16 cellular contexts compared by ENCODE assay signal in the genomic region with DNA sequence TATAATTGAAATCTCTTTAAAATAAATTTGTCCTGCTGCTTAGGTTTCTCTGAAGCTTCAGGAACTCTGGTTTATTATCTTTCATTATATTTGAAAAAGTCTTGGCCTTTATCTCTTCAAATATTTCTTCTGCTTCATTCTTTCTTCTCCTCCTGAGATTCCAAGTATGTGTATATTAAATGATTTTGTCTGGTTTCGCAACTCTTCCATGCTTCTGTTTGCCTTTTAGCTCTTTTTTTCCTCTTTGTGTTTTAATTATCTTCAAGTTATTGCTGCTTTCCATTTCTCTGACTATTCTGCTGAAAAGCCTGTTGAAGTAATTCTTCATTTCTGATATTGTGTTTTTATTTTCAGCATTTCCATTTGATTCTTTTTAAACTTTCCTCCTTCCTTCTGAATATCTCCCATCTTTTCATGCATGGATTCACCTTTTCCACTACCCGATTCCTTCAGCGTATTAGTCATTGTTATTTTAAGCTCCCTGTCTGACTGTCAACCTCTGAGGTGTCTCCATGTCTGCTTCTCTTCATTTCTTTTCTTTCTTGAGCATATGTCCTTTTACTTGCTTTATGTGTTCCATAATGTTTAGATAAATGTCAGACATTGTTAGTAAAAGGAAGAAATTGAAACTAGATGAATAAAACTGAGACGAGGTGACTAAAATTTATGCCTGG. TPM values are rescaled to one million over a fixed set of nuclear protein-coding genes. Genes with fewer than 3 reads are reported as not detected.
A peak's percentile ranks its signal among the peaks of the same experiment; 100 is the strongest.
DNase-seq lines count a peak whose midpoint lies in the region; FAIRE-seq and TF ChIP-seq lines count a peak whose summit lies in the region.
"Had no signal": no experiment of that assay in that cellular context is flagged by ENCODE, and none has a peak within 500 bp of the region (broad histone marks: within the 10 kb centered on the region; RNA-seq: fewer than 3 reads in every experiment).

No MANE protein-coding gene starts in this region.

- H3K4me1 Mint-ChIP-seq in astrocyte (ENCODE audit: low read depth, unreplicated experiment) = peaks cover 15% of the 10 kb centered on the region

- peak overlapping the region; percentile 78 for H3K4me2 ChIP-seq in astrocyte (ENCODE audit: low read length)

- H3K9ac ChIP-seq in astrocyte (ENCODE audit: low read length) = peak overlapping the region; percentile 47

- POLR2A ChIA-PET in HEK293 (lab: Yijun Ruan, JAX) = no interaction called here

- no peaks in the 10 kb centered on the region for H3K9me3 Mint-ChIP-seq in astrocyte (ENCODE audit: unreplicated experiment)
- H3K9me3 Mint-ChIP-seq: activated naive CD4-positive, alpha-beta T cell treated with anti-CD3 and anti-CD28 coated beads, Interleukin-2, amount 50 U/mL, for 72 hours had no signal

- H3K36me3 ChIP-seq in HEK293 (ENCODE audit: control insufficient read depth in 2 of 2, insufficient read depth in 1 of 2, low read length in 2 of 2) (no peaks in the 10 kb centered on the region), astrocyte (ENCODE audit: insufficient read depth, low read length) (no peaks in the 10 kb centered on the region)
- H3K36me3 ChIP-seq: upper lobe of right lung had no signal

- peak overlapping the region; percentile 93 for H3K27ac Mint-ChIP-seq in astrocyte (ENCODE audit: unreplicated experiment)
- H3K27ac Mint-ChIP-seq: activated naive CD4-positive, alpha-beta T cell treated with anti-CD3 and anti-CD28 coated beads, Interleukin-2, amount 50 U/mL, for 72 hours had no signal

- H3K9me3 ChIP-seq in HEK293 (ENCODE audit: control insufficient read depth, insufficient read depth, low read depth, low read length) = no peaks in the 10 kb centered on the region
- H3K9me3 ChIP-seq in astrocyte (ENCODE audit: insufficient read depth, low read depth, low read length) = no peaks in the 10 kb centered on the region
- H3K9me3 ChIP-seq: mucosa of descending colon, upper lobe of right lung had no signal

- H2AFZ ChIP-seq in astrocyte (ENCODE audit: low read depth, low read length) = no peak overlapping the region

- H3K4me3 Mint-ChIP-seq in astrocyte (ENCODE audit: unreplicated experiment) = no peak overlapping the region

- CTCF ChIA-PET in HEK293 (lab: Yijun Ruan, JAX) = interaction anchor here (0.7 to 0.9 kb wide), 2 partner anchors 75 to 136 kb away, joined by 3 read pairs; no protein-coding TSS in a partner anchor

- no peaks in the 10 kb centered on the region for H3K27me3 Mint-ChIP-seq in astrocyte (ENCODE audit: low read depth, unreplicated experiment)

- H4K20me1 ChIP-seq in astrocyte (ENCODE audit: insufficient read depth, low read length) = no peaks in the 10 kb centered on the region

- TF ChIP-seq CTCF in HEK293 (tag by site-specific recombination; IDR thresholded peaks at IDR 0.05) (no peak), astrocyte (IDR thresholded peaks at IDR 0.05; ENCODE audit: insufficient read depth, low read depth, low read length) (no peak)

- no peaks in the 10 kb centered on the region for H3K27me3 ChIP-seq in astrocyte (ENCODE audit: insufficient read depth, low read length)
- H3K27me3 ChIP-seq: upper lobe of right lung had no signal

- no peaks in the 10 kb centered on the region for H3K36me3 Mint-ChIP-seq in astrocyte (ENCODE audit: low read depth, unreplicated experiment)
- H3K36me3 Mint-ChIP-seq: activated naive CD4-positive, alpha-beta T cell treated with anti-CD3 and anti-CD28 coated beads, Interleukin-2, amount 50 U/mL, for 72 hours had no signal

- H3K4me3 ChIP-seq in HEK293 (ENCODE audit: low read depth, low read length) (no peak overlapping the region), astrocyte (ENCODE audit: insufficient read depth, low read depth, low read length) (no peak overlapping the region)
- H3K4me3 ChIP-seq: mucosa of descending colon, upper lobe of right lung had no signal

- H3K79me2 ChIP-seq in astrocyte (ENCODE audit: insufficient read depth, low read length) = no peaks in the 10 kb centered on the region

- no peak for FAIRE-seq in astrocyte (lab: Jason Lieb, UNC)
- FAIRE-seq: colon had no signal

- H3K27ac ChIP-seq in HEK293 (ENCODE audit: extremely low read depth, low read depth, low read length) = no peak overlapping the region
- H3K27ac ChIP-seq in astrocyte (ENCODE audit: low read depth, low read length) = peak overlapping the region; percentile 61
- H3K27ac ChIP-seq: upper lobe of right lung, VCaP had no signal

- DNase-seq in A172 (ENCODE audit: low spot score) (peak; percentile 25), astrocyte (ENCODE audit: low read depth) (peak; percentile 79), glomerular visceral epithelial cell (ENCODE audit: extremely low spot score) (peak; percentile 75), NAMALWA (ENCODE audit: low spot score) (no peak), NCI-H82 (lab: John Stamatoyannopoulos, UW) (no peak), amniotic stem cell (lab: John Stamatoyannopoulos, UW) (no peak)
- no peak for DNase-seq in activated CD8-positive, alpha-beta memory T cell treated with anti-CD3 and anti-CD28 coated beads, Interleukin-2, amount 50 U/mL, for 4 hours
- DNase-seq: mucosa of descending colon; NCI-H1436; NCI-H748 treated with DMSO at 0.1 percent for 48 hours; stimulated activated CD4-positive, alpha-beta T cell treated with anti-CD3 and anti-CD28 coated beads, Interleukin-1b, Interleukin-23, amount 100 ng/mL, for 48 hours; upper lobe of right lung had no signal

- H3K4me1 ChIP-seq in HEK293 (ENCODE audit: control insufficient read depth, insufficient read depth, low read length) (peaks cover 7% of the 10 kb centered on the region; the same call in 1 of the 2 replicates), astrocyte (ENCODE audit: insufficient read depth, low read length) (peaks cover 13% of the 10 kb centered on the region)
- H3K4me1 ChIP-seq: upper lobe of right lung had no signal

TF ChIP-seq in HEK293, 187 proteins besides CTCF, POLR2A, EP300 and RAD21:
- TF ChIP-seq OSR2 (tag by site-specific recombination; IDR thresholded peaks at IDR 0.05) (peak; percentile 83), ZNF335 (tag by site-specific recombination; conservative IDR thresholded peaks at IDR 0.05) (peak; percentile 77), PRDM6 (tag by site-specific recombination; IDR thresholded peaks at IDR 0.05) (0 out of 2 replicates have a peak, but pooled peaks have one; percentile 26), ZNF366 (tag by site-specific recombination; conservative IDR thresholded peaks at IDR 0.05) (peak; percentile 61), WT1 (tag by site-specific recombination; IDR thresholded peaks at IDR 0.05) (peak; percentile 46; the same call in 1 of the 2 replicates), IKZF3 (tag by site-specific recombination; IDR thresholded peaks at IDR 0.05) (no peak), ZNF654 (tag by site-specific recombination; IDR thresholded peaks at IDR 0.05; ENCODE audit: low read depth) (no peak), PRDM1 (tag by site-specific recombination; IDR thresholded peaks at IDR 0.05) (0 out of 2 replicates have a peak, but pooled peaks have one; percentile 20), KLF1 (tag by site-specific recombination; IDR thresholded peaks at IDR 0.05) (no peak)
TF ChIP-seq in HEK293: peak in this region for 6.

RNA-seq across cellular contexts. Expression of gene CTSC, which starts 46.6 kb away (rescaled TPM):
- total RNA-seq in A172 (2014; rRNA removed; shearing (Covaris generic)) = 38.8 and 50.2 TPM in 2 replicates
- 160 and 195 TPM in 2 replicates for total RNA-seq in astrocyte

Comparison
In these comparisons a context has a peak if more than half of its experiments do, and no peak if none do; other contexts are left out.
1. DNase-seq: peak in A172 (single experiment), astrocyte (single experiment) and glomerular visceral epithelial cell (single experiment); none in activated CD8-positive, alpha-beta memory T cell treated with anti-CD3 and anti-CD28 coated beads, Interleukin-2, amount 50 U/mL, for 4 hours (single experiment), NAMALWA (single experiment), NCI-H82 (single experiment) and amniotic stem cell (single experiment).